In the genomic region with DNA sequence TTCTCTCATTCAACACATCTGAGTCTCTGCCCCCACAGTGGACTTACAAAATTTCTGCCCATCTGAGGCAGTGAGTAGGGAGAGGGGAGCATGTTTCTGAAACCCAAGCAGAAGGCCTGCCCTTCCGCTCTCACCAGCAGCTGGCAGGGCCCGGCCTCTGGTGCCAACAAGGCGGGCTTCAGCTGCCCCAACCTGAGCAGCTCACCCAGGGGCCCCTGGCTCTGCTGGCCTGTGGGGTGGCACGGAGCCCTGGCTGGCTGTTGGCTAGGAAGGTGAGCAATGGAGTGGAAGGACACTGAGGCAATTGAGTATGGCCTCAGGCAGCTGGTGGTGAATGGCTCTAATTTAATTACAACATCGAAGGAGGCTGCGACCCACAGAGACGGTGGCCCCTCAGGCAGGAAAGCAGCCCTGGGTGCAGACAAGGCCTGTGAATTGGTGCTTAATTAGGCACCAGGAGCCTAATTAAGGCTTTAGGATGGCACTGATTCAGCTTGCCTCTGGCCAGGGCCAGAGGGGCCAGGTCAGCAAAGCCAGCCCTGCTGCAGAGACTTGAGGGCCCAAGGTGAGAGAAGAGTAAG, we compare ENCODE assay signal across 16 cellular contexts.
DNase-seq lines count a peak whose midpoint lies in the region; ATAC-seq and TF ChIP-seq lines count a peak whose summit lies in the region.
"Had no signal": no experiment of that assay in that cellular context is flagged by ENCODE, and none has a peak within 500 bp of the region (broad histone marks: within the 10 kb centered on the region; RNA-seq: fewer than 3 reads in every experiment).

No MANE protein-coding gene starts in this region.

- H3K9me3 Mint-ChIP-seq in activated naive CD8-positive, alpha-beta T cell treated with anti-CD3 and anti-CD28 coated beads, Interleukin-2, amount 50 U/mL, for 24 hours, result no peaks in the 10 kb centered on the region
- H3K9me3 Mint-ChIP-seq in activated naive CD8-positive, alpha-beta T cell treated with anti-CD3 and anti-CD28 coated beads for 36 hours, result no peaks in the 10 kb centered on the region
- no peaks in the 10 kb centered on the region for H3K9me3 Mint-ChIP-seq in stimulated activated naive CD8-positive, alpha-beta T cell treated with anti-CD3 and anti-CD28 coated beads, Interleukin-15, amount 100 ng/mL, for 72 hours
- H3K9me3 Mint-ChIP-seq: H9 had no signal

- H3K27ac ChIP-seq in neuronal stem cell (replicated peaks; ENCODE audit: low read length) (no peak overlapping the region), mammary epithelial cell (ENCODE audit: insufficient read depth, low read depth, low read length) (no peak overlapping the region)

- intact Hi-C loops in mammary epithelial cell (cut with micrococcal nuclease), result no loop called here

- H2BK15ac ChIP-seq in neuronal stem cell (ENCODE audit: low read length), result no peak overlapping the region

- no peak overlapping the region for H2AFZ ChIP-seq in neuronal stem cell (ENCODE audit: low read length)
- no peak overlapping the region for H2AFZ ChIP-seq in mammary epithelial cell (ENCODE audit: low read depth, low read length)

- H3K4me2 ChIP-seq in neuronal stem cell (ENCODE audit: insufficient read depth, low read length, poor library complexity, severe bottlenecking) (no peak overlapping the region), mammary epithelial cell (ENCODE audit: insufficient read depth, low read depth, low read length) (no peak overlapping the region)

- TF ChIP-seq CTCF in mammary epithelial cell (conservative IDR thresholded peaks at IDR 0.05 in 1 of 2, IDR thresholded peaks at IDR 0.05 in 1 of 2; ENCODE audit: extremely low read depth in 1 of 2, insufficient read depth in 1 of 2, low read depth in 1 of 2, low read length in 2 of 2), result no peak

- WGBS in neuronal stem cell (ENCODE audit: extremely low coverage in 2 of 2, insufficient read length in 2 of 2, insufficient replicate concordance in 1 of 2), 2 donors, result no CpG with 5 or more reads among the region's 7 CpGs
- WGBS in mammary epithelial cell (ENCODE audit: low coverage, missing lambda C conversion rate), result 100% methylated on average over 5 of the region's 7 CpGs

- no peak overlapping the region for H2BK120ac ChIP-seq in neuronal stem cell (ENCODE audit: low read depth, low read length)

- in situ Hi-C loops in mammary epithelial cell (cut with MboI; ENCODE audit: low sequenced_read_pairs in 2 of 2), result no loop called here

- no peak overlapping the region for H3K27ac Mint-ChIP-seq in activated naive CD8-positive, alpha-beta T cell treated with anti-CD3 and anti-CD28 coated beads, Interleukin-2, amount 50 U/mL, for 24 hours
- H3K27ac Mint-ChIP-seq in activated naive CD8-positive, alpha-beta T cell treated with anti-CD3 and anti-CD28 coated beads for 36 hours, result no peak overlapping the region
- H3K27ac Mint-ChIP-seq in stimulated activated naive CD8-positive, alpha-beta T cell treated with anti-CD3 and anti-CD28 coated beads, Interleukin-15, amount 100 ng/mL, for 72 hours, result no peak overlapping the region
- H3K27ac Mint-ChIP-seq: B cell; CD4-positive, CD25-positive, alpha-beta regulatory T cell; CD8-positive, alpha-beta memory T cell had no signal

- H3K36me3 Mint-ChIP-seq in activated naive CD8-positive, alpha-beta T cell treated with anti-CD3 and anti-CD28 coated beads, Interleukin-2, amount 50 U/mL, for 24 hours (ENCODE audit: low read depth), result no peaks in the 10 kb centered on the region
- no peaks in the 10 kb centered on the region for H3K36me3 Mint-ChIP-seq in activated naive CD8-positive, alpha-beta T cell treated with anti-CD3 and anti-CD28 coated beads for 36 hours
- H3K36me3 Mint-ChIP-seq: CD4-positive, CD25-positive, alpha-beta regulatory T cell; CD8-positive, alpha-beta memory T cell had no signal

- H3K9ac ChIP-seq in neuronal stem cell (ENCODE audit: low read depth, low read length, poor library complexity) (no peak overlapping the region), mammary epithelial cell (ENCODE audit: insufficient read depth, low read length) (no peak overlapping the region)

- BruUV-seq in mammary epithelial cell (replicated peaks; lab: Mats Ljungman, UMichigan), result no TSS peak

- peak; percentile 13 for ATAC-seq in activated naive CD8-positive, alpha-beta T cell treated with anti-CD3 and anti-CD28 coated beads, Interleukin-2, amount 50 U/mL, for 24 hours
- ATAC-seq in stimulated activated naive CD8-positive, alpha-beta T cell treated with anti-CD3 and anti-CD28 coated beads, Interleukin-15, amount 100 ng/mL, for 72 hours, result no peak

- H4K20me1 ChIP-seq in mammary epithelial cell (ENCODE audit: insufficient read depth, low read length), result no peaks in the 10 kb centered on the region

- H3K36me3 ChIP-seq in neuronal stem cell (replicated peaks in 1 of 2; ENCODE audit: control insufficient read depth in 2 of 2, insufficient read depth in 2 of 2, low read length in 2 of 2) (peaks cover 38 to 99% of the 10 kb centered on the region in 2 donors), mammary epithelial cell (ENCODE audit: insufficient read depth, low read length) (no peaks in the 10 kb centered on the region)

- no peak overlapping the region for H2BK5ac ChIP-seq in neuronal stem cell (ENCODE audit: low read length)

- H3K23ac ChIP-seq in neuronal stem cell (ENCODE audit: low read depth, low read length, poor library complexity), result no peak overlapping the region

- DNase-seq in activated naive CD8-positive, alpha-beta T cell treated with anti-CD3 and anti-CD28 coated beads, Interleukin-2, amount 50 U/mL, for 24 hours, result no peak
- DNase-seq in activated naive CD8-positive, alpha-beta T cell treated with anti-CD3 and anti-CD28 coated beads for 36 hours, result no peak
- DNase-seq in RPMI7951 (ENCODE audit: low read depth) (peak; percentile 18), neuronal stem cell (ENCODE audit: low spot score) (no peak), mammary epithelial cell (no peak)
- no peak for DNase-seq in stimulated activated naive CD8-positive, alpha-beta T cell treated with anti-CD3 and anti-CD28 coated beads, Interleukin-15, amount 100 ng/mL, for 72 hours
- DNase-seq: C1 segment of cervical spinal cord; CD4-positive, CD25-positive, alpha-beta regulatory T cell; CD8-positive, alpha-beta memory T cell; COR-L47; DMS 273 treated with DMSO at 0.1 percent for 48 hours; DMS53; DND-41; EL; H9 had no signal

- H2BK12ac ChIP-seq in neuronal stem cell (ENCODE audit: low read length), result no peak overlapping the region

- no peak overlapping the region for H3K4me3 ChIP-seq in neuronal stem cell (ENCODE audit: low read length in 2 of 2)
- no peak overlapping the region for H3K4me3 ChIP-seq in mammary epithelial cell (replicated peaks in 1 of 3; ENCODE audit: insufficient read depth in 1 of 3, low read depth in 2 of 3, low read length in 3 of 3)

- dilution Hi-C loops in mammary epithelial cell (cut with HindIII; ENCODE audit: low sequenced_read_pairs), result no loop called here

- H4K91ac ChIP-seq in neuronal stem cell (ENCODE audit: low read depth, low read length, poor library complexity), result no peak overlapping the region

- H3K4ac ChIP-seq in neuronal stem cell (ENCODE audit: low read length), result no peak overlapping the region

- H3K79me1 ChIP-seq in neuronal stem cell (ENCODE audit: low read depth, low read length), result no peaks in the 10 kb centered on the region

- no peaks in the 10 kb centered on the region for H3K4me1 Mint-ChIP-seq in activated naive CD8-positive, alpha-beta T cell treated with anti-CD3 and anti-CD28 coated beads, Interleukin-2, amount 50 U/mL, for 24 hours
- H3K4me1 Mint-ChIP-seq in activated naive CD8-positive, alpha-beta T cell treated with anti-CD3 and anti-CD28 coated beads for 36 hours, result no peaks in the 10 kb centered on the region
- H3K4me1 Mint-ChIP-seq in stimulated activated naive CD8-positive, alpha-beta T cell treated with anti-CD3 and anti-CD28 coated beads, Interleukin-15, amount 100 ng/mL, for 72 hours, result no peaks in the 10 kb centered on the region
- H3K4me1 Mint-ChIP-seq: B cell; CD8-positive, alpha-beta memory T cell; H9 had no signal

- no peak overlapping the region for H3K4me3 Mint-ChIP-seq in activated naive CD8-positive, alpha-beta T cell treated with anti-CD3 and anti-CD28 coated beads, Interleukin-2, amount 50 U/mL, for 24 hours
- H3K4me3 Mint-ChIP-seq in activated naive CD8-positive, alpha-beta T cell treated with anti-CD3 and anti-CD28 coated beads for 36 hours, result no peak overlapping the region
- H3K4me3 Mint-ChIP-seq in stimulated activated naive CD8-positive, alpha-beta T cell treated with anti-CD3 and anti-CD28 coated beads, Interleukin-15, amount 100 ng/mL, for 72 hours, result no peak overlapping the region
- H3K4me3 Mint-ChIP-seq: B cell; CD4-positive, CD25-positive, alpha-beta regulatory T cell; CD8-positive, alpha-beta memory T cell; H9 had no signal

- CTCF ChIA-PET in mammary epithelial cell (lab: Charles Lee; ENCODE audit: low non-redundant PET), result no interaction called here

- H3K9me3 ChIP-seq in neuronal stem cell (replicated peaks in 1 of 2; ENCODE audit: control insufficient read depth in 2 of 2, insufficient read depth in 1 of 2, low read depth in 1 of 2, low read length in 2 of 2), result peaks cover 0 to 1% of the 10 kb centered on the region in 2 donors
- no peaks in the 10 kb centered on the region for H3K9me3 ChIP-seq in mammary epithelial cell (replicated peaks; ENCODE audit: insufficient read depth, low read length)

- peak overlapping the region; percentile 50 for H3K18ac ChIP-seq in neuronal stem cell (ENCODE audit: low read length)

- no peaks in the 10 kb centered on the region for H3K27me3 ChIP-seq in neuronal stem cell (ENCODE audit: control insufficient read depth in 3 of 3, insufficient read depth in 3 of 3, low read depth in 1 of 3, low read length in 3 of 3)
- no peaks in the 10 kb centered on the region for H3K27me3 ChIP-seq in mammary epithelial cell (ENCODE audit: insufficient read depth, low read length)

- no peak overlapping the region for H2AK5ac ChIP-seq in neuronal stem cell (ENCODE audit: low read depth, low read length)

- H3K4me1 ChIP-seq in neuronal stem cell (ENCODE audit: control insufficient read depth in 2 of 2, insufficient read depth in 1 of 2, low read depth in 1 of 2, low read length in 2 of 2), result peaks cover 0 to 3% of the 10 kb centered on the region in 2 donors
- peaks cover 13% of the 10 kb centered on the region for H3K4me1 ChIP-seq in mammary epithelial cell (ENCODE audit: insufficient read depth, low read length)

- H3K14ac ChIP-seq in neuronal stem cell (ENCODE audit: low read length), result no peak overlapping the region

- H4K8ac ChIP-seq in neuronal stem cell (ENCODE audit: low read depth, low read length), result no peak overlapping the region

- H3K27me3 Mint-ChIP-seq in activated naive CD8-positive, alpha-beta T cell treated with anti-CD3 and anti-CD28 coated beads, Interleukin-2, amount 50 U/mL, for 24 hours, result peaks cover 3% of the 10 kb centered on the region
- H3K27me3 Mint-ChIP-seq in activated naive CD8-positive, alpha-beta T cell treated with anti-CD3 and anti-CD28 coated beads for 36 hours, result peaks cover 4% of the 10 kb centered on the region
- peaks cover 6% of the 10 kb centered on the region for H3K27me3 Mint-ChIP-seq in stimulated activated naive CD8-positive, alpha-beta T cell treated with anti-CD3 and anti-CD28 coated beads, Interleukin-15, amount 100 ng/mL, for 72 hours
- H3K27me3 Mint-ChIP-seq: CD4-positive, CD25-positive, alpha-beta regulatory T cell had no signal

- no peaks in the 10 kb centered on the region for H3K79me2 ChIP-seq in mammary epithelial cell (ENCODE audit: insufficient read depth, low read length)
